ENCODE assay signal across 1 cellular context in the genomic region with DNA sequence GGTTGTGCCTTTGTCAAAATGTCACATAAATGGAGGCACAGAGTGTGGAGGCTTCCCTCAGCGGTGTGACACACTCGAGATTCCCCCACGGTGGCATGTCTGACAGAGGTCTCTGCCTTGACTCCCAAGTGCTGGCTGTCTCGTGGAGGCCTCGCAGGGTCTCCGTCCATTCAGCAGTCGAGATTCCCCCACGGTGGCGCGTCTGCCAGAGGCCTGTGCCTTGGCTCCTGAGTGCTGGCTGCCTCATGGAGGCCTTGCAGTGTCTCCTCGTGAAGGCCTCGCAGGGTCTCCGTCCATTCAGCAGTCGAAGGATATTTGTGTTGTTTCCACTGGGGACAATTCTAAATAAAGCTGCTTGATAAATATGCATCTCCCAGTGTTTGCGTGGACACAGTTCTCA.
TF ChIP-seq lines count a peak whose summit lies in the region.

No MANE protein-coding gene starts in this region.

TF ChIP-seq in WTC11, 78 proteins besides CTCF, POLR2A, EP300 and RAD21:
- TF ChIP-seq CDX4 (CRISPR knock-in tag; IDR thresholded peaks at IDR 0.05; ENCODE audit: borderline replicate concordance) (no peak), NR2C2 (CRISPR knock-in tag; IDR thresholded peaks at IDR 0.05) (no peak), MYBL2 (CRISPR knock-in tag; IDR thresholded peaks at IDR 0.05) (no peak), ZNF425 (CRISPR knock-in tag; conservative IDR thresholded peaks at IDR 0.05) (no peak), GTF2I (CRISPR knock-in tag; conservative IDR thresholded peaks at IDR 0.05) (no peak), CBFB (CRISPR knock-in tag; IDR thresholded peaks at IDR 0.05; ENCODE audit: low read depth) (no peak), JAZF1 (CRISPR knock-in tag; IDR thresholded peaks at IDR 0.05) (no peak), ATF2 (CRISPR knock-in tag; IDR thresholded peaks at IDR 0.05; ENCODE audit: borderline replicate concordance, low read depth) (no peak), GABPB1 (CRISPR knock-in tag; IDR thresholded peaks at IDR 0.05) (no peak), SMAD4 (CRISPR knock-in tag; IDR thresholded peaks at IDR 0.05) (no peak), NFYB (CRISPR knock-in tag; conservative IDR thresholded peaks at IDR 0.05; ENCODE audit: low read depth) (no peak), NR3C1 (CRISPR knock-in tag; conservative IDR thresholded peaks at IDR 0.05; ENCODE audit: low read depth) (no peak)
- TF ChIP-seq, protein P1, sequence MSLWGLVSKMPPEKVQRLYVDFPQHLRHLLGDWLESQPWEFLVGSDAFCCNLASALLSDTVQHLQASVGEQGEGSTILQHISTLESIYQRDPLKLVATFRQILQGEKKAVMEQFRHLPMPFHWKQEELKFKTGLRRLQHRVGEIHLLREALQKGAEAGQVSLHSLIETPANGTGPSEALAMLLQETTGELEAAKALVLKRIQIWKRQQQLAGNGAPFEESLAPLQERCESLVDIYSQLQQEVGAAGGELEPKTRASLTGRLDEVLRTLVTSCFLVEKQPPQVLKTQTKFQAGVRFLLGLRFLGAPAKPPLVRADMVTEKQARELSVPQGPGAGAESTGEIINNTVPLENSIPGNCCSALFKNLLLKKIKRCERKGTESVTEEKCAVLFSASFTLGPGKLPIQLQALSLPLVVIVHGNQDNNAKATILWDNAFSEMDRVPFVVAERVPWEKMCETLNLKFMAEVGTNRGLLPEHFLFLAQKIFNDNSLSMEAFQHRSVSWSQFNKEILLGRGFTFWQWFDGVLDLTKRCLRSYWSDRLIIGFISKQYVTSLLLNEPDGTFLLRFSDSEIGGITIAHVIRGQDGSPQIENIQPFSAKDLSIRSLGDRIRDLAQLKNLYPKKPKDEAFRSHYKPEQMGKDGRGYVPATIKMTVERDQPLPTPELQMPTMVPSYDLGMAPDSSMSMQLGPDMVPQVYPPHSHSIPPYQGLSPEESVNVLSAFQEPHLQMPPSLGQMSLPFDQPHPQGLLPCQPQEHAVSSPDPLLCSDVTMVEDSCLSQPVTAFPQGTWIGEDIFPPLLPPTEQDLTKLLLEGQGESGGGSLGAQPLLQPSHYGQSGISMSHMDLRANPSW (CRISPR knock-in tag; conservative IDR thresholded peaks at IDR 0.05; ENCODE audit: low read depth), result no peak
- TF ChIP-seq, protein P2, sequence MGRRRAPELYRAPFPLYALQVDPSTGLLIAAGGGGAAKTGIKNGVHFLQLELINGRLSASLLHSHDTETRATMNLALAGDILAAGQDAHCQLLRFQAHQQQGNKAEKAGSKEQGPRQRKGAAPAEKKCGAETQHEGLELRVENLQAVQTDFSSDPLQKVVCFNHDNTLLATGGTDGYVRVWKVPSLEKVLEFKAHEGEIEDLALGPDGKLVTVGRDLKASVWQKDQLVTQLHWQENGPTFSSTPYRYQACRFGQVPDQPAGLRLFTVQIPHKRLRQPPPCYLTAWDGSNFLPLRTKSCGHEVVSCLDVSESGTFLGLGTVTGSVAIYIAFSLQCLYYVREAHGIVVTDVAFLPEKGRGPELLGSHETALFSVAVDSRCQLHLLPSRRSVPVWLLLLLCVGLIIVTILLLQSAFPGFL (CRISPR knock-in tag; IDR thresholded peaks at IDR 0.05; ENCODE audit: borderline replicate concordance), result no peak
- TF ChIP-seq, protein P3, sequence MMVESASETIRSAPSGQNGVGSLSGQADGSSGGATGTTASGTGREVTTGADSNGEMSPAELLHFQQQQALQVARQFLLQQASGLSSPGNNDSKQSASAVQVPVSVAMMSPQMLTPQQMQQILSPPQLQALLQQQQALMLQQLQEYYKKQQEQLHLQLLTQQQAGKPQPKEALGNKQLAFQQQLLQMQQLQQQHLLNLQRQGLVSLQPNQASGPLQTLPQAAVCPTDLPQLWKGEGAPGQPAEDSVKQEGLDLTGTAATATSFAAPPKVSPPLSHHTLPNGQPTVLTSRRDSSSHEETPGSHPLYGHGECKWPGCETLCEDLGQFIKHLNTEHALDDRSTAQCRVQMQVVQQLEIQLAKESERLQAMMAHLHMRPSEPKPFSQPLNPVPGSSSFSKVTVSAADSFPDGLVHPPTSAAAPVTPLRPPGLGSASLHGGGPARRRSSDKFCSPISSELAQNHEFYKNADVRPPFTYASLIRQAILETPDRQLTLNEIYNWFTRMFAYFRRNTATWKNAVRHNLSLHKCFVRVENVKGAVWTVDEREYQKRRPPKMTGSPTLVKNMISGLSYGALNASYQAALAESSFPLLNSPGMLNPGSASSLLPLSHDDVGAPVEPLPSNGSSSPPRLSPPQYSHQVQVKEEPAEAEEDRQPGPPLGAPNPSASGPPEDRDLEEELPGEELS (CRISPR knock-in tag; IDR thresholded peaks at IDR 0.05), result no peak
